Comparison of ENCODE assay signal across 16 cellular contexts in genomic region chr19:39913682-39914333, GRCh38.
"Had no signal": no experiment of that assay in that cellular context is flagged by ENCODE, and none has a peak within 500 bp of the region (broad histone marks: within the 10 kb centered on the region; RNA-seq: fewer than 3 reads in every experiment).

No MANE protein-coding gene starts in this region.

- H3K36me3 ChIP-seq: esophagus squamous epithelium, neural progenitor cell, WERI-Rb-1 had no signal

- H3K27me3 ChIP-seq: neural progenitor cell had no signal

- DNase-seq: activated CD4-positive, alpha-beta T cell treated with anti-CD3 and anti-CD28 coated beads for 36 hours; amygdala; dorsolateral prefrontal cortex; esophagus squamous epithelium; foreskin keratinocyte; mesendoderm; posterior cingulate gyrus; right cardiac atrium; T-cell; T1000; trophoblast cell; WERI-Rb-1 had no signal

- H3K27ac ChIP-seq: dorsolateral prefrontal cortex, esophagus squamous epithelium, foreskin keratinocyte, neural progenitor cell, SK-N-MC, WERI-Rb-1 had no signal

- H3K4me1 ChIP-seq: foreskin keratinocyte, neural progenitor cell had no signal

- H3K9me3 ChIP-seq: esophagus squamous epithelium had no signal

- H3K4me3 ChIP-seq: dorsolateral prefrontal cortex, esophagus squamous epithelium, neural progenitor cell, SK-N-MC, smooth muscle cell had no signal

- ATAC-seq: activated CD4-positive, alpha-beta T cell treated with anti-CD3 and anti-CD28 coated beads for 36 hours; foreskin keratinocyte; right cardiac atrium; stimulated activated effector memory CD8-positive, alpha-beta T cell treated with anti-CD3 and anti-CD28 coated beads, Interleukin-12 subunit alpha, Interleukin-12 subunit beta, amount 100 ng/mL, for 72 hours; T-cell had no signal
